In genomic region chr5:83831834-83832233, GRCh38 we compare ENCODE assay signal across 8 cellular contexts.
"Had no signal": no experiment of that assay in that cellular context is flagged by ENCODE, and none has a peak within 500 bp of the region (broad histone marks: within the 10 kb centered on the region; RNA-seq: fewer than 3 reads in every experiment).

No MANE protein-coding gene starts in this region.

- H3K4me3 ChIP-seq: GM12878 had no signal

- ATAC-seq: GM12878 had no signal

- FAIRE-seq: G401.6, GM12878, GM12891, GM12892, GM18507, GM19239 had no signal

- DNase-seq: GDM1, GF-D8 had no signal
